In the genomic region with DNA sequence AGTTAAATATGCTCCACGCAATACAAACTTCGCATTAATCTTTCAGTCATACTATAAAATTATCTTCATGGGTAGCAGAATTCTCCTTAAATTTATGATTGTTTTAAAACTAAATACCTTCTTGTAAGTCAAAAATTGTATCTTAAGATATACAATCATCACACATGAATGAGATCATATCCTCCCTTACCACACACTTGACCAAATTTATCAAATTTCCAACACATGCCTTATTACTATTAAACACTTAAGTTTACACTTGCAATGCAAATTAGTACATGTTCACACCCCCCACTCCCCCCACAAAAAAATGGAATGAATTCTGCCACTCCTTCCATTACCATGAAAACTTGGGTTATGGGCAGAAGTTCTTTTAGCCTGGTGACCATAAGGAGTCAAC, we compare ENCODE assay signal across 25 cellular contexts. TPM values are rescaled to one million over a fixed set of nuclear protein-coding genes. Genes with fewer than 3 reads are reported as not detected.
A peak's percentile ranks its signal among the peaks of the same experiment; 100 is the strongest.
DNase-seq lines count a peak whose midpoint lies in the region; ATAC-seq and TF ChIP-seq lines count a peak whose summit lies in the region.
"Had no signal": no experiment of that assay in that cellular context is flagged by ENCODE, and none has a peak within 500 bp of the region (broad histone marks: within the 10 kb centered on the region; RNA-seq: fewer than 3 reads in every experiment).

No MANE protein-coding gene starts in this region.

- no peak overlapping the region for H3K27ac ChIP-seq in DOHH2 (ENCODE audit: low read depth, low read length)
- peak overlapping the region; percentile 27 for H3K27ac ChIP-seq in naive thymus-derived CD4-positive, alpha-beta T cell (ENCODE audit: low read depth, low read length)
- H3K27ac ChIP-seq: lower lobe of right lung, prostate gland, SJCRH30, upper lobe of left lung had no signal

- no peaks in the 10 kb centered on the region for H3K9me2 ChIP-seq in DOHH2 (replicated peaks; ENCODE audit: control insufficient read depth, low read length)

- peak overlapping the region; percentile 80 for H3K27ac Mint-ChIP-seq in activated CD4-positive, alpha-beta T cell treated with anti-CD3 and anti-CD28 coated beads for 36 hours
- peak overlapping the region; percentile 57 for H3K27ac Mint-ChIP-seq in activated T-helper 17 cell treated with anti-CD3 and anti-CD28 coated beads, Interleukin-2, amount 50 U/mL, for 72 hours
- peak overlapping the region in 8 of 9 donors; percentile 42 to 91 (median 70) for H3K27ac Mint-ChIP-seq in naive thymus-derived CD4-positive, alpha-beta T cell
- H3K27ac Mint-ChIP-seq: dendritic cell treated with granulocyte-macrophage colony-stimulating factor and Interleukin-4, amounts not matched to agents 40 ng/mL and 50 ng/mL, for 4 days had no signal

- no peaks in the 10 kb centered on the region for H3K27me3 ChIP-seq in DOHH2 (ENCODE audit: control insufficient read depth, low read length)
- no peaks in the 10 kb centered on the region for H3K27me3 ChIP-seq in naive thymus-derived CD4-positive, alpha-beta T cell (ENCODE audit: control insufficient read depth in 2 of 2, insufficient read depth in 2 of 2, low read length in 2 of 2)
- H3K27me3 ChIP-seq: SJCRH30, upper lobe of left lung had no signal

- no peaks in the 10 kb centered on the region for H3K27me3 Mint-ChIP-seq in activated CD4-positive, alpha-beta T cell treated with anti-CD3 and anti-CD28 coated beads for 36 hours
- no peaks in the 10 kb centered on the region for H3K27me3 Mint-ChIP-seq in activated T-helper 17 cell treated with anti-CD3 and anti-CD28 coated beads, Interleukin-2, amount 50 U/mL, for 72 hours
- no peaks in the 10 kb centered on the region for H3K27me3 Mint-ChIP-seq in naive thymus-derived CD4-positive, alpha-beta T cell
- H3K27me3 Mint-ChIP-seq: dendritic cell treated with granulocyte-macrophage colony-stimulating factor and Interleukin-4, amounts not matched to agents 40 ng/mL and 50 ng/mL, for 4 days had no signal

- H3K4me3 ChIP-seq in DOHH2 (ENCODE audit: low read length): 0 out of 2 replicates have a peak overlapping the region, but pooled peaks have one; percentile 4
- no peak overlapping the region for H3K4me3 ChIP-seq in naive thymus-derived CD4-positive, alpha-beta T cell (ENCODE audit: low read length)
- H3K4me3 ChIP-seq: lower lobe of right lung, prostate gland, SJCRH30, upper lobe of left lung had no signal

- no peak for TF ChIP-seq CTCF in DOHH2 (IDR thresholded peaks at IDR 0.05; ENCODE audit: low read depth, low read length, poor library complexity, severe bottlenecking)

- no peak for DNase-seq in activated CD4-positive, alpha-beta T cell treated with anti-CD3 and anti-CD28 coated beads for 36 hours
- no peak for DNase-seq in activated CD4-positive, alpha-beta T cell treated with anti-CD3 and anti-CD28 coated beads, Interleukin-2, amount 50 U/mL, for 1 hour
- no peak for DNase-seq in naive thymus-derived CD4-positive, alpha-beta T cell
- no peak for DNase-seq in stimulated activated CD4-positive, alpha-beta T cell treated with anti-CD3 and anti-CD28 coated beads, Interleukin-2, amount 100 ng/mL, for 48 hours
- no peak for DNase-seq in Right ventricle myocardium superior
- no peak for DNase-seq in SKM-1 treated with dmso at 0.1 percent for 144 hours (lab: John Stamatoyannopoulos, UW; ENCODE audit: unreplicated experiment)
- DNase-seq: activated CD4-positive, alpha-beta T cell treated with anti-CD3 and anti-CD28 coated beads for 48 hours; activated CD8-positive, alpha-beta memory T cell treated with anti-CD3 and anti-CD28 coated beads, Interleukin-2, amount 50 U/mL, for 48 hours; activated gamma-delta T cell; AML-193; aorta; DMS79 treated with DMSO at 0.1 percent for 48 hours; H9; lower lobe of right lung; NCI-H1092 treated with DMSO at 0.1 percent for 48 hours; NCI-H187 treated with DMSO at 0.1 percent for 48 hours; NCI-H526 treated with DMSO at 0.1 percent for 48 hours; SJCRH30; substantia nigra; upper lobe of left lung had no signal

- peaks cover 38% of the 10 kb centered on the region for H3K36me3 ChIP-seq in DOHH2 (ENCODE audit: control insufficient read depth, low read length)
- H3K36me3 ChIP-seq in naive thymus-derived CD4-positive, alpha-beta T cell (ENCODE audit: control insufficient read depth in 2 of 3, insufficient read depth in 3 of 3, low read length in 3 of 3): peaks cover 0 to 4% (median 0%) of the 10 kb centered on the region in 3 experiments
- H3K36me3 ChIP-seq: prostate gland, SJCRH30 had no signal

- H3K79me2 ChIP-seq in DOHH2 (ENCODE audit: control insufficient read depth, low read length): peaks cover 99% of the 10 kb centered on the region

- CTCF ChIA-PET in activated CD4-positive, alpha-beta T cell treated with anti-CD3 and anti-CD28 coated beads for 36 hours (lab: Charles Lee): interaction anchor here (0.8 to 1.4 kb wide), 4 partner anchors 10 to 26 kb away, joined by 3 to 6 read pairs (median 3); no protein-coding TSS in a partner anchor
- CTCF ChIA-PET in naive thymus-derived CD4-positive, alpha-beta T cell (lab: Charles Lee): interaction anchor here (0.8 to 1.0 kb wide), 2 partner anchors 13 to 17 kb away, joined by 3 read pairs; no protein-coding TSS in a partner anchor

- H3K4me2 ChIP-seq in DOHH2 (ENCODE audit: low read length): peak overlapping the region; percentile 41

- peaks cover 32% of the 10 kb centered on the region for H3K36me3 Mint-ChIP-seq in activated CD4-positive, alpha-beta T cell treated with anti-CD3 and anti-CD28 coated beads for 36 hours (ENCODE audit: low read depth)
- H3K36me3 Mint-ChIP-seq in activated T-helper 17 cell treated with anti-CD3 and anti-CD28 coated beads, Interleukin-2, amount 50 U/mL, for 72 hours (ENCODE audit: low read depth): peaks cover 64% of the 10 kb centered on the region
- peaks cover 0 to 24% (median 7%) of the 10 kb centered on the region in 5 donors for H3K36me3 Mint-ChIP-seq in naive thymus-derived CD4-positive, alpha-beta T cell

- H4K20me1 ChIP-seq in DOHH2 (ENCODE audit: control insufficient read depth, insufficient read depth, low read depth, low read length): peaks cover 26% of the 10 kb centered on the region

- H3K4me1 Mint-ChIP-seq in activated CD4-positive, alpha-beta T cell treated with anti-CD3 and anti-CD28 coated beads for 36 hours: peaks cover 70% of the 10 kb centered on the region
- peaks cover 52% of the 10 kb centered on the region for H3K4me1 Mint-ChIP-seq in activated T-helper 17 cell treated with anti-CD3 and anti-CD28 coated beads, Interleukin-2, amount 50 U/mL, for 72 hours
- H3K4me1 Mint-ChIP-seq in naive thymus-derived CD4-positive, alpha-beta T cell: peaks cover 46 to 85% (median 77%) of the 10 kb centered on the region in 7 donors

- intact Hi-C loops in activated CD4-positive, alpha-beta T cell treated with anti-CD3 and anti-CD28 coated beads for 36 hours (cut with DNase I, micrococcal nuclease): loop anchor here in 1 of 2 experiments (1.0 kb wide), 1 partner anchor 11 kb away; no protein-coding TSS in a partner anchor
- intact Hi-C loops in naive thymus-derived CD4-positive, alpha-beta T cell (cut with micrococcal nuclease): loop anchor here (1.0 to 5.0 kb wide), 3 partner anchors 10 to 36 kb away; no protein-coding TSS in a partner anchor
- intact Hi-C loops in Right ventricle myocardium superior (cut with DNase I): no loop called here

- H3K9me3 Mint-ChIP-seq in activated CD4-positive, alpha-beta T cell treated with anti-CD3 and anti-CD28 coated beads for 36 hours (ENCODE audit: low read depth): no peaks in the 10 kb centered on the region
- H3K9me3 Mint-ChIP-seq in activated T-helper 17 cell treated with anti-CD3 and anti-CD28 coated beads, Interleukin-2, amount 50 U/mL, for 72 hours: no peaks in the 10 kb centered on the region
- H3K9me3 Mint-ChIP-seq in naive thymus-derived CD4-positive, alpha-beta T cell: peaks cover 0 to 1% (median 0%) of the 10 kb centered on the region in 11 donors
- H3K9me3 Mint-ChIP-seq: dendritic cell treated with granulocyte-macrophage colony-stimulating factor and Interleukin-4, amounts not matched to agents 40 ng/mL and 50 ng/mL, for 4 days; H9; T-helper 1 cell treated with Interleukin-12 subunit alpha and Interleukin-12 subunit beta and Interleukin-4 antibody, amounts not matched to agents 30 μg/mL and 1 μg/mL, for 36 hours had no signal

- H3K9me3 ChIP-seq in DOHH2 (ENCODE audit: control insufficient read depth, insufficient read depth, low read length): no peaks in the 10 kb centered on the region
- H3K9me3 ChIP-seq in naive thymus-derived CD4-positive, alpha-beta T cell (ENCODE audit: control insufficient read depth in 2 of 3, low read length in 3 of 3): no peaks in the 10 kb centered on the region
- H3K9me3 ChIP-seq: lower lobe of right lung, prostate gland, SJCRH30, upper lobe of left lung had no signal

- peak; percentile 26 for ATAC-seq in activated CD4-positive, alpha-beta T cell treated with anti-CD3 and anti-CD28 coated beads for 36 hours
- ATAC-seq in activated T-helper 17 cell treated with anti-CD3 and anti-CD28 coated beads, Interleukin-2, amount 50 U/mL, for 72 hours (replicated peaks): no peak
- ATAC-seq in naive thymus-derived CD4-positive, alpha-beta T cell: no peak
- no peak for ATAC-seq in Right ventricle myocardium superior (ENCODE audit: poor library complexity)
- ATAC-seq: lower lobe of right lung had no signal

- no peak overlapping the region for H3K4me3 Mint-ChIP-seq in activated CD4-positive, alpha-beta T cell treated with anti-CD3 and anti-CD28 coated beads for 36 hours
- peak overlapping the region; percentile 54 for H3K4me3 Mint-ChIP-seq in activated T-helper 17 cell treated with anti-CD3 and anti-CD28 coated beads, Interleukin-2, amount 50 U/mL, for 72 hours
- H3K4me3 Mint-ChIP-seq in naive thymus-derived CD4-positive, alpha-beta T cell: peak overlapping the region in 5 of 10 donors; percentile 1 to 43 (median 32)
- H3K4me3 Mint-ChIP-seq: dendritic cell treated with granulocyte-macrophage colony-stimulating factor and Interleukin-4, amounts not matched to agents 40 ng/mL and 50 ng/mL, for 4 days; H9; T-helper 1 cell treated with Interleukin-12 subunit alpha and Interleukin-12 subunit beta and Interleukin-4 antibody, amounts not matched to agents 30 μg/mL and 1 μg/mL, for 36 hours had no signal

- POLR2A ChIA-PET in activated CD4-positive, alpha-beta T cell treated with anti-CD3 and anti-CD28 coated beads for 36 hours (lab: Charles Lee): no interaction called here
- POLR2A ChIA-PET in naive thymus-derived CD4-positive, alpha-beta T cell (lab: Charles Lee): interaction anchor here (0.5 to 7.4 kb wide), 5 partner anchors 10 to 370 kb away, joined by 3 to 39 read pairs (median 4); partner anchors contain the start of genes NOL7, RANBP9 and TBC1D7

- H3K4me1 ChIP-seq in DOHH2 (ENCODE audit: control insufficient read depth, low read length): peaks cover 59% of the 10 kb centered on the region
- peaks cover 34 to 42% of the 10 kb centered on the region in 2 donors for H3K4me1 ChIP-seq in naive thymus-derived CD4-positive, alpha-beta T cell (ENCODE audit: control insufficient read depth in 2 of 2, insufficient read depth in 2 of 2, low read length in 2 of 2)
- H3K4me1 ChIP-seq: prostate gland, SJCRH30 had no signal

- no peaks in the 10 kb centered on the region for H3F3A ChIP-seq in DOHH2 (ENCODE audit: control insufficient read depth, insufficient read depth)

RNA-seq across cellular contexts. Expression of gene RANBP9, which starts 13.8 kb away (rescaled TPM):
- 10 to 100 TPM; 50.8 to 65.0 TPM for total RNA-seq in activated CD4-positive, alpha-beta T cell treated with anti-CD3 and anti-CD28 coated beads for 36 hours
- 10 to 100 TPM; 57.3 to 68.2 TPM for total RNA-seq in activated T-helper 17 cell treated with anti-CD3 and anti-CD28 coated beads, Interleukin-2, amount 50 U/mL, for 72 hours
- 10 to 100 TPM; 45.4 to 56.9 (median 49.2) TPM for total RNA-seq in naive thymus-derived CD4-positive, alpha-beta T cell
- polyA plus RNA-seq in naive thymus-derived CD4-positive, alpha-beta T cell: 1 to 10 TPM; 2.7 to 3.5 TPM
- 29.9 TPM for total RNA-seq in Right ventricle myocardium superior
